ENCODE assay signal across 10 cellular contexts in genomic region chr17:58679263-58680037, GRCh38. TPM values are rescaled to one million over a fixed set of nuclear protein-coding genes. Genes with fewer than 3 reads are reported as not detected.
DNase-seq lines count a peak whose midpoint lies in the region; ATAC-seq and TF ChIP-seq lines count a peak whose summit lies in the region.
"Had no signal": no experiment of that assay in that cellular context is flagged by ENCODE, and none has a peak within 500 bp of the region (broad histone marks: within the 10 kb centered on the region; RNA-seq: fewer than 3 reads in every experiment).

No MANE protein-coding gene starts in this region.

- no peaks in the 10 kb centered on the region for H3K27me3 Mint-ChIP-seq in type B pancreatic cell

- H3K4me3 ChIP-seq in cardiac muscle cell: no peak overlapping the region
- H3K4me3 ChIP-seq in fibroblast of pulmonary artery (replicated peaks; ENCODE audit: low read depth, low read length): no peak overlapping the region

- peak overlapping the region; percentile 35 for H3K27ac ChIP-seq in cardiac muscle cell

- no peaks in the 10 kb centered on the region for H3K9me3 ChIP-seq in cardiac muscle cell (ENCODE audit: low read depth)

- no peaks in the 10 kb centered on the region for H3K4me1 ChIP-seq in cardiac muscle cell (ENCODE audit: low read depth)

- no peaks in the 10 kb centered on the region for H3K36me3 Mint-ChIP-seq in type B pancreatic cell
- H3K36me3 Mint-ChIP-seq: activated naive CD8-positive, alpha-beta T cell; CD8-positive, alpha-beta memory T cell had no signal

- H3K36me3 ChIP-seq in cardiac muscle cell: no peaks in the 10 kb centered on the region

- peaks cover 13% of the 10 kb centered on the region for H3K4me1 Mint-ChIP-seq in type B pancreatic cell (ENCODE audit: unreplicated experiment)
- H3K4me1 Mint-ChIP-seq: CD8-positive, alpha-beta memory T cell had no signal

- no peaks in the 10 kb centered on the region for H3K27me3 ChIP-seq in cardiac muscle cell

- no peak for ATAC-seq in left lobe of liver
- ATAC-seq in HG02571 (IDR thresholded peaks at IDR 0.05; ENCODE audit: unreplicated experiment): no peak

- DNase-seq in cardiac muscle cell (ENCODE audit: low read depth in 1 of 2, low spot score in 1 of 2): peak in 1 of 2 donors; percentile 90
- no peak for DNase-seq in cardiac septum (ENCODE audit: low spot score)
- DNase-seq in OCI-M1 (lab: John Stamatoyannopoulos, UW): peak; percentile 95
- peak; percentile 91 for DNase-seq in fibroblast of pulmonary artery (ENCODE audit: low read depth)
- no peak for DNase-seq in type B pancreatic cell (ENCODE audit: extremely low spot score, unreplicated experiment)
- no peak for DNase-seq in left lobe of liver (ENCODE audit: low spot score)
- no peak for DNase-seq in NCI-H2029 (lab: John Stamatoyannopoulos, UW)
- DNase-seq: CD8-positive, alpha-beta memory T cell had no signal

- peak overlapping the region; percentile 43 for H3K4me3 Mint-ChIP-seq in type B pancreatic cell
- H3K4me3 Mint-ChIP-seq: activated naive CD8-positive, alpha-beta T cell; CD8-positive, alpha-beta memory T cell had no signal

- intact Hi-C loops in cardiac septum (cut with DNase I): no loop called here

- H3K27ac Mint-ChIP-seq in type B pancreatic cell: peak overlapping the region; percentile 87
- H3K27ac Mint-ChIP-seq: activated naive CD8-positive, alpha-beta T cell; CD8-positive, alpha-beta memory T cell had no signal

- TF ChIP-seq CTCF in cardiac muscle cell (IDR thresholded peaks at IDR 0.05; ENCODE audit: low read depth, low read length): no peak
- TF ChIP-seq CTCF in fibroblast of pulmonary artery (IDR thresholded peaks at IDR 0.05; ENCODE audit: low read length, missing control alignments): no peak
- no peak for TF ChIP-seq CTCF in type B pancreatic cell (conservative IDR thresholded peaks at IDR 0.05)

- H3K9me3 Mint-ChIP-seq in type B pancreatic cell: no peaks in the 10 kb centered on the region
- H3K9me3 Mint-ChIP-seq: CD8-positive, alpha-beta memory T cell had no signal

RNA-seq across cellular contexts. Expression of gene TEX14, which starts 12.4 kb away (rescaled TPM):
- total RNA-seq in cardiac muscle cell: 0.25 and 0.60 TPM in 2 replicates
- polyA plus RNA-seq in cardiac muscle cell: 0.24 and 0.32 TPM in 2 replicates
- total RNA-seq in cardiac septum: 0.32 TPM
- 0.17 and 0.34 TPM in 2 replicates for total RNA-seq in type B pancreatic cell (ENCODE audit: low replicate concordance)
- 0.05 TPM for total RNA-seq in left lobe of liver
- polyA plus RNA-seq: CD8-positive, alpha-beta memory T cell had no signal

RNA-seq across cellular contexts. Expression of gene RAD51C, which starts 13.0 kb away (rescaled TPM):
- 10.9 and 14.8 TPM in 2 replicates for total RNA-seq in cardiac muscle cell
- polyA plus RNA-seq in cardiac muscle cell: 21.8 and 37.2 TPM in 2 replicates
- total RNA-seq in cardiac septum: 29.2 TPM
- total RNA-seq in type B pancreatic cell (ENCODE audit: low replicate concordance): 32.0 and 36.8 TPM in 2 replicates
- total RNA-seq in left lobe of liver: 5.1 TPM

Comparison
In these comparisons a context has a peak if more than half of its experiments do, and no peak if none do; other contexts are left out.
1. DNase-seq: peak in OCI-M1 (single experiment) and fibroblast of pulmonary artery (single experiment); none in cardiac septum (single experiment), type B pancreatic cell (single experiment), left lobe of liver (single experiment) and NCI-H2029 (single experiment).